ENCODE assay signal across 9 cellular contexts in the genomic region with DNA sequence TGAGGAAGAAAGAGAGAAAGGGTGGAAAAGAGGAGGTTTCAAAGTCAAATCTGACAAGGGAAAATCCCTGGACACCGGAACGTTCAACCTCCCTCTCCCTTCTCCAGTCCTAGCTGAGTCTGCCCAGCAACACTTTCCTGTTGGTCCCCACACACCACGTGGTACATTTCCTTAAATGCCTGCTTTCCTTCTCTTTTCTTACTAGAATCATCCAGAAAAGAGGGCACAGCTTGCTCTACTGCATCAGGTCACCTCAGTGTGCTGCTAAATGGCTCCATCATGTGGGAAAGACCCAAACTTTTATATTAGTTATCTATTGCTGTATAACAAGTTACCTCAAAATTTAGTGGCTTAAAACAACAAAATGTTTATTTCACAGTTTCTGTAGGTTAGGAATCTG.
DNase-seq lines count a peak whose midpoint lies in the region; ATAC-seq, FAIRE-seq and TF ChIP-seq lines count a peak whose summit lies in the region.
"Had no signal": no experiment of that assay in that cellular context is flagged by ENCODE, and none has a peak within 500 bp of the region (broad histone marks: within the 10 kb centered on the region; RNA-seq: fewer than 3 reads in every experiment).

No MANE protein-coding gene starts in this region.

- H2BK120ac ChIP-seq in neuronal stem cell (ENCODE audit: low read depth, low read length), result no peak overlapping the region

- no peak overlapping the region for H4K91ac ChIP-seq in neuronal stem cell (ENCODE audit: low read depth, low read length, poor library complexity)

- no peaks in the 10 kb centered on the region for H3K79me1 ChIP-seq in neuronal stem cell (ENCODE audit: low read depth, low read length)

- H3K4me3 Mint-ChIP-seq in Calu3 (ENCODE audit: low read depth, unreplicated experiment), result no peak overlapping the region

- no peaks in the 10 kb centered on the region for H3K27me3 Mint-ChIP-seq in Calu3 (ENCODE audit: unreplicated experiment)

- no peak overlapping the region for H3K14ac ChIP-seq in neuronal stem cell (ENCODE audit: low read length)

- 9% methylated on average over 3 of the region's 3 CpGs for whole genome bisulfite sequencing in right lobe of liver (ENCODE audit: insufficient coverage, low coverage, low lambda C conversion rate, missing lambda C conversion rate)
- WGBS in neuronal stem cell (ENCODE audit: extremely low coverage in 2 of 2, insufficient read length in 2 of 2, insufficient replicate concordance in 1 of 2), 2 donors, result no CpG with 5 or more reads among the region's 3 CpGs

- no peak for TF ChIP-seq POLR2A in right lobe of liver (IDR thresholded peaks at IDR 0.05)

- H3K4ac ChIP-seq in neuronal stem cell (ENCODE audit: low read length), result no peak overlapping the region

- BruUV-seq in Calu3 (replicated peaks; lab: Mats Ljungman, UMichigan), result no TSS peak

- no peak overlapping the region for H3K27ac Mint-ChIP-seq in Calu3 (ENCODE audit: unreplicated experiment)

- peak; percentile 62 for ATAC-seq in HG02623 (IDR thresholded peaks at IDR 0.05; ENCODE audit: unreplicated experiment)
- peak in 3 of 4 donors; percentile 51 to 54 (median 53) for ATAC-seq in right lobe of liver
- ATAC-seq in HG03175 (IDR thresholded peaks at IDR 0.05; ENCODE audit: unreplicated experiment), result no peak

- H3K9me3 ChIP-seq in right lobe of liver (no peaks in the 10 kb centered on the region), neuronal stem cell (replicated peaks in 1 of 2; ENCODE audit: control insufficient read depth in 2 of 2, insufficient read depth in 1 of 2, low read depth in 1 of 2, low read length in 2 of 2) (no peaks in the 10 kb centered on the region)
- H3K9me3 ChIP-seq: colonic mucosa had no signal

- TF ChIP-seq CTCF in Calu3 (IDR thresholded peaks at IDR 0.05; ENCODE audit: unreplicated experiment) (no peak), right lobe of liver (IDR thresholded peaks at IDR 0.05) (no peak)

- no peak overlapping the region for H2BK5ac ChIP-seq in neuronal stem cell (ENCODE audit: low read length)

- intact Hi-C loops in Calu3 (cut with micrococcal nuclease; ENCODE audit: unreplicated experiment), result no loop called here
- intact Hi-C loops in right lobe of liver (cut with DNase I), result no loop called here

- H3K36me3 ChIP-seq in right lobe of liver, result no peaks in the 10 kb centered on the region
- no peaks in the 10 kb centered on the region for H3K36me3 ChIP-seq in neuronal stem cell (replicated peaks in 1 of 2; ENCODE audit: control insufficient read depth in 2 of 2, insufficient read depth in 2 of 2, low read length in 2 of 2)
- H3K36me3 ChIP-seq: colonic mucosa had no signal

- no peak overlapping the region for H2AFZ ChIP-seq in neuronal stem cell (ENCODE audit: low read length)

- H3K4me2 ChIP-seq in neuronal stem cell (ENCODE audit: insufficient read depth, low read length, poor library complexity, severe bottlenecking), result no peak overlapping the region

- H3K9ac ChIP-seq in neuronal stem cell (ENCODE audit: low read depth, low read length, poor library complexity), result no peak overlapping the region

- no peaks in the 10 kb centered on the region for H3K27me3 ChIP-seq in right lobe of liver
- no peaks in the 10 kb centered on the region for H3K27me3 ChIP-seq in neuronal stem cell (ENCODE audit: control insufficient read depth in 3 of 3, insufficient read depth in 3 of 3, low read depth in 1 of 3, low read length in 3 of 3)
- H3K27me3 ChIP-seq: colonic mucosa had no signal

- no peak overlapping the region for H3K23ac ChIP-seq in neuronal stem cell (ENCODE audit: low read depth, low read length, poor library complexity)

- no peak for FAIRE-seq in HTR-8/SVneo (lab: Jason Lieb, UNC)

- H3K4me1 ChIP-seq in right lobe of liver (no peaks in the 10 kb centered on the region), neuronal stem cell (ENCODE audit: control insufficient read depth in 2 of 2, insufficient read depth in 1 of 2, low read depth in 1 of 2, low read length in 2 of 2) (no peaks in the 10 kb centered on the region)
- H3K4me1 ChIP-seq: colonic mucosa had no signal

- CTCF ChIA-PET in Calu3 (lab: Charles Lee), result interaction anchor here (0.5 to 0.7 kb wide), 2 partner anchors 847 to 1976 kb away, joined by 3 read pairs; no protein-coding TSS in a partner anchor

- H3K9me3 Mint-ChIP-seq in Calu3 (ENCODE audit: low read depth, unreplicated experiment), result no peaks in the 10 kb centered on the region

- H2AK5ac ChIP-seq in neuronal stem cell (ENCODE audit: low read depth, low read length), result no peak overlapping the region

- H3K4me1 Mint-ChIP-seq in Calu3 (ENCODE audit: low read depth, unreplicated experiment), result no peaks in the 10 kb centered on the region

- H3K27ac ChIP-seq in right lobe of liver (no peak overlapping the region), neuronal stem cell (replicated peaks; ENCODE audit: low read length) (no peak overlapping the region)
- H3K27ac ChIP-seq: colonic mucosa had no signal

- H3K4me3 ChIP-seq in right lobe of liver (no peak overlapping the region), neuronal stem cell (ENCODE audit: low read length in 2 of 2) (no peak overlapping the region)
- H3K4me3 ChIP-seq: colonic mucosa had no signal

- H3K36me3 Mint-ChIP-seq in Calu3 (ENCODE audit: insufficient read depth, unreplicated experiment), result no peaks in the 10 kb centered on the region

- H3K18ac ChIP-seq in neuronal stem cell (ENCODE audit: low read length), result no peak overlapping the region

- DNase-seq in Calu3 (peak; percentile 30), astrocyte of the hippocampus (ENCODE audit: low read depth, low spot score) (peak; percentile 48), right lobe of liver (no peak), HTR-8/SVneo (ENCODE audit: insufficient read length, low spot score) (no peak), neuronal stem cell (ENCODE audit: low spot score) (no peak), occipital lobe (lab: John Stamatoyannopoulos, UW) (no peak)
- DNase-seq: colonic mucosa had no signal

- H2BK15ac ChIP-seq in neuronal stem cell (ENCODE audit: low read length), result no peak overlapping the region

- no peak overlapping the region for H4K8ac ChIP-seq in neuronal stem cell (ENCODE audit: low read depth, low read length)

- H2BK12ac ChIP-seq in neuronal stem cell (ENCODE audit: low read length), result no peak overlapping the region

Comparison
In these comparisons a context has a peak if more than half of its experiments do, and no peak if none do; other contexts are left out.
1. DNase-seq: peak in Calu3 (single experiment) and astrocyte of the hippocampus (single experiment); none in right lobe of liver (0 of 3), HTR-8/SVneo (single experiment), neuronal stem cell (single experiment) and occipital lobe (single experiment).